Comparison of ENCODE assay signal across 9 cellular contexts in the genomic region with DNA sequence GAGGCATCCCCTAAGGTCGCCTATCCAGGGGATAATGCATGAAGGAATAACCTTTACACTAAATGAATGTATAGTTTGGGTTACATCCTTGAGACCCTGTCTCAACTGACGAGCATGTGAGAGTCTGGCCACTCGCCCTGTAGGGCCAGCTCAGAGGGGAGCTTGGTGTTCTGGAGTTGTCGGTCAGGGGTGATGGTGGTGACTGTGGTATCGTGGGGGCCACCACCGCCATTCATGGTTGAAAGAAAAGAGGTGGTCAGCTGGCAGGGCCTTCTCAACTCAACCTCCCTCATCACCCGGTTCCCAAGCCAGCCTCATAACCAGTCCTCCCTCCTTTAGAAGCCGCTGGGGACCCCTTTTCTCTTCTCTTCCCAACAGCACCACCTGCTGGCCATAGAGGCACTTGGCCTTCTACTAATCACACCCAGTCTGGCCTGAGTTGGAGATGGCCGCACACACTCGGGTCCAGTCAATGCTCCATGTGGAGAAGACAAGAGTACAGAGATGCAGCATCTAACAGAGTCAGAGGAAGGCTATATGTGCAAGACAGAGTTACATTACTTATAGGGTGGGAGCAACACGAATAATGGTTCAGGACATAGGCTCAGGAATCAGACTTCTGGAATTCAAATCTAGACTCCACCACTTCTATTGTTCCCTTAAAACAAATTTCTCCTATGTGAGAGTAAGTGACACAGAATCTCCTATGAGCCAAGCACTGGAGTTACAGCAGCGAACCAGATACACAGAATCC. TPM values are rescaled to one million over a fixed set of nuclear protein-coding genes. Genes with fewer than 3 reads are reported as not detected.
DNase-seq lines count a peak whose midpoint lies in the region; ATAC-seq and TF ChIP-seq lines count a peak whose summit lies in the region.
"Not testable (repeated sequence)": the region's sequence is repeated elsewhere in the genome, so short reads cannot be mapped to it uniquely, and the experiment has no call there.
"Had no signal": no experiment of that assay in that cellular context is flagged by ENCODE, and none has a peak within 500 bp of the region (broad histone marks: within the 10 kb centered on the region; RNA-seq: fewer than 3 reads in every experiment).

No MANE protein-coding gene starts in this region.

- not testable (repeated sequence) for H3K9me3 ChIP-seq in Caco-2; H9 (ENCODE audit: control insufficient read depth, low read depth, low read length); testis

- not testable (repeated sequence) for H3K23ac ChIP-seq in H9 (ENCODE audit: insufficient read length, low read depth, low read length)

- DNase-seq in Caco-2 (peak; percentile 15 to 47), H9 (peak; percentile 45), NCI-H2107 treated with DMSO at 0.1 percent for 48 hours (lab: John Stamatoyannopoulos, UW; ENCODE audit: unreplicated experiment) (peak; percentile 13), myocyte (ENCODE audit: low read depth) (peak; percentile 30), testis (peak; percentile 46)
- peak; percentile 34 for DNase-seq in activated naive CD8-positive, alpha-beta T cell treated with anti-CD3 and anti-CD28 coated beads, Interleukin-2, amount 10 ng/mL, durations not matched to agents 7 days and 5 days
- DNase-seq in fibroblast of pulmonary artery (ENCODE audit: low read depth), result not testable (repeated sequence)

- not testable (repeated sequence) for H2BK20ac ChIP-seq in H9 (ENCODE audit: low read depth, low read length, poor library complexity, severe bottlenecking)

- H3K4me1 ChIP-seq in Caco-2; H9 (ENCODE audit: insufficient read depth, low read length); testis: not testable (repeated sequence)

- not testable (repeated sequence) for H3K4me1 Mint-ChIP-seq in Caco-2 (ENCODE audit: low read depth, unreplicated experiment); H9; activated naive CD8-positive, alpha-beta T cell treated with anti-CD3 and anti-CD28 coated beads, Interleukin-2, amount 10 ng/mL, durations not matched to agents 7 days and 5 days

- not testable (repeated sequence) for H3K18ac ChIP-seq in H9 (ENCODE audit: insufficient read length, low read depth, low read length)

- H3K27ac Mint-ChIP-seq in Caco-2 (ENCODE audit: unreplicated experiment); H9; activated naive CD8-positive, alpha-beta T cell treated with anti-CD3 and anti-CD28 coated beads, Interleukin-2, amount 10 ng/mL, durations not matched to agents 7 days and 5 days: not testable (repeated sequence)

- not testable (repeated sequence) for H3K9ac ChIP-seq in H9 (ENCODE audit: extremely low read depth, insufficient read length, low read length)

- ATAC-seq in SK-N-SH treated with all-trans-retinoic acid at 6 μM for 48 hours, result peak; percentile 95
- not testable (repeated sequence) for ATAC-seq in activated naive CD8-positive, alpha-beta T cell treated with anti-CD3 and anti-CD28 coated beads, Interleukin-2, amount 10 ng/mL, durations not matched to agents 7 days and 5 days (ENCODE audit: low read depth)

- not testable (repeated sequence) for H3K36me3 ChIP-seq in Caco-2 (ENCODE audit: control insufficient read depth, insufficient read depth, low read length); testis (ENCODE audit: low read depth, missing control alignments)

- not testable (repeated sequence) for H3K36me3 Mint-ChIP-seq in Caco-2 (ENCODE audit: insufficient read depth, unreplicated experiment); H9 (ENCODE audit: insufficient read depth in 1 of 3, low read depth in 3 of 3); activated naive CD8-positive, alpha-beta T cell treated with anti-CD3 and anti-CD28 coated beads, Interleukin-2, amount 10 ng/mL, durations not matched to agents 7 days and 5 days

- H3T11ph ChIP-seq in H9 (ENCODE audit: low read length), result not testable (repeated sequence)

- BruUV-seq in Caco-2 (replicated peaks; lab: Mats Ljungman, UMichigan), result not testable (repeated sequence)

- H3K56ac ChIP-seq in H9 (ENCODE audit: insufficient read length, low read depth, low read length), result not testable (repeated sequence)

- TF ChIP-seq CTCF in Caco-2 (IDR thresholded peaks at IDR 0.05; ENCODE audit: insufficient read depth in 1 of 2, low read depth in 1 of 2, low read length in 1 of 2, severe bottlenecking in 1 of 2, unreplicated experiment in 1 of 2) (peak; percentile 40 to 55), H9 (conservative IDR thresholded peaks at IDR 0.05) (peak; percentile 71), fibroblast of pulmonary artery (IDR thresholded peaks at IDR 0.05; ENCODE audit: low read length, missing control alignments) (peak; percentile 43), testis (IDR thresholded peaks at IDR 0.05) (peak in 2 of 3 experiments; percentile 9 to 46)

- H3K23me2 ChIP-seq in H9 (ENCODE audit: insufficient read length, low read depth, low read length, poor library complexity, severe bottlenecking), result not testable (repeated sequence)

- not testable (repeated sequence) for H2BK120ac ChIP-seq in H9 (ENCODE audit: low read depth, low read length, poor library complexity, severe bottlenecking)

- H2BK5ac ChIP-seq in H9 (ENCODE audit: insufficient read length, low read length), result not testable (repeated sequence)

- not testable (repeated sequence) for H4K20me1 ChIP-seq in H9 (ENCODE audit: control insufficient read depth, insufficient read depth, insufficient read length)

- H3K79me2 ChIP-seq in H9 (ENCODE audit: insufficient read depth, low read length), result not testable (repeated sequence)

- not testable (repeated sequence) for H4K91ac ChIP-seq in H9 (ENCODE audit: insufficient read length, low read depth, low read length)

- not testable (repeated sequence) for H3K27me3 Mint-ChIP-seq in Caco-2 (ENCODE audit: insufficient read depth, unreplicated experiment); H9 (ENCODE audit: low read depth); activated naive CD8-positive, alpha-beta T cell treated with anti-CD3 and anti-CD28 coated beads, Interleukin-2, amount 10 ng/mL, durations not matched to agents 7 days and 5 days

- not testable (repeated sequence) for H2BK15ac ChIP-seq in H9 (ENCODE audit: low read depth, low read length)

- H3K4me3 ChIP-seq in Caco-2 (ENCODE audit: low read depth, low read length); fibroblast of pulmonary artery (replicated peaks; ENCODE audit: low read depth, low read length); testis: not testable (repeated sequence)

- not testable (repeated sequence) for H3K4ac ChIP-seq in H9 (ENCODE audit: low read depth, low read length)

- intact Hi-C loops in Caco-2 (cut with micrococcal nuclease; ENCODE audit: unreplicated experiment); testis (cut with DNase I; ENCODE audit: low total_unique reads): not testable (repeated sequence)

- not testable (repeated sequence) for H3K79me1 ChIP-seq in H9 (ENCODE audit: insufficient read depth, low read depth, low read length, poor library complexity, severe bottlenecking)

- not testable (repeated sequence) for H3K27ac ChIP-seq in H9 (ENCODE audit: insufficient read length, low read depth, low read length); testis

- H4K8ac ChIP-seq in H9 (replicated peaks; ENCODE audit: insufficient read length, low read depth, low read length), result not testable (repeated sequence)

- not testable (repeated sequence) for H3K9me3 Mint-ChIP-seq in Caco-2 (ENCODE audit: unreplicated experiment); H9; activated naive CD8-positive, alpha-beta T cell treated with anti-CD3 and anti-CD28 coated beads, Interleukin-2, amount 10 ng/mL, durations not matched to agents 7 days and 5 days

- H2BK12ac ChIP-seq in H9 (ENCODE audit: insufficient read length, low read depth, low read length), result not testable (repeated sequence)

- H3K27me3 ChIP-seq in Caco-2 (replicated peaks; ENCODE audit: control insufficient read depth, insufficient read depth, low read length); H9 (ENCODE audit: insufficient read depth, low read length); testis: not testable (repeated sequence)

- CTCF ChIA-PET in Caco-2 (lab: Charles Lee), result interaction anchor here (0.5 kb wide), 1 partner anchor 309 kb away, joined by 3 read pairs; no protein-coding TSS in a partner anchor

- H3K4me2 ChIP-seq in H9 (ENCODE audit: insufficient read depth, insufficient read length, low read length), result not testable (repeated sequence)

- H4K5ac ChIP-seq in H9 (ENCODE audit: insufficient read length, low read depth, low read length), result not testable (repeated sequence)

- not testable (repeated sequence) for H2AFZ ChIP-seq in H9 (ENCODE audit: low read length)

- not testable (repeated sequence) for H3K4me3 Mint-ChIP-seq in Caco-2 (ENCODE audit: unreplicated experiment); H9; activated naive CD8-positive, alpha-beta T cell treated with anti-CD3 and anti-CD28 coated beads, Interleukin-2, amount 10 ng/mL, durations not matched to agents 7 days and 5 days

- not testable (repeated sequence) for H2AK5ac ChIP-seq in H9 (ENCODE audit: insufficient read length, low read length)

- POLR2A ChIA-PET in Caco-2 (lab: Charles Lee); activated naive CD8-positive, alpha-beta T cell treated with anti-CD3 and anti-CD28 coated beads, Interleukin-2, amount 10 ng/mL, durations not matched to agents 7 days and 5 days (lab: Charles Lee): not testable (repeated sequence)

- WGBS in H9 (ENCODE audit: extremely low coverage, insufficient read length, low lambda C conversion rate), result no CpG with 5 or more reads among the region's 12 CpGs
- 62 to 65% methylated on average over 12 of the region's 12 CpGs for WGBS in testis, 2 donors

- H3K14ac ChIP-seq in H9 (ENCODE audit: insufficient read depth, low read length), result not testable (repeated sequence)

- TF ChIP-seq POLR2A in testis (IDR thresholded peaks at IDR 0.05), result not testable (repeated sequence)

RNA-seq across cellular contexts. Expression of gene PRR9, which starts 11.9 kb away (rescaled TPM):
- total RNA-seq in Caco-2 (2022) (0.88 TPM in 1 of 2 replicates, not detected in the other), H9 (2021) (not detected in 2 replicates), myocyte (not detected in 2 replicates), testis (1 to 10 TPM in 1 of 2 donors, under 1 TPM in 1; 0.31 to 2.8 TPM)
- total RNA-seq in activated naive CD8-positive, alpha-beta T cell treated with anti-CD3 and anti-CD28 coated beads, Interleukin-2, amount 10 ng/mL, durations not matched to agents 7 days and 5 days, result not detected
- not detected for polyA plus RNA-seq in myocyte (2012)
- 3.5 TPM for polyA plus RNA-seq in testis (ENCODE audit: insufficient read depth, low read depth, low replicate concordance)
- total RNA-seq: mononuclear cell had no signal

RNA-seq across cellular contexts. Expression of gene LELP1, which starts 26.0 kb away (rescaled TPM):
- total RNA-seq in Caco-2 (2022) (not detected in 2 replicates), H9 (2021) (not detected in 2 replicates), myocyte (not detected in 2 replicates), testis (100 to 1,000 TPM; 124 to 467 TPM)
- not detected for total RNA-seq in activated naive CD8-positive, alpha-beta T cell treated with anti-CD3 and anti-CD28 coated beads, Interleukin-2, amount 10 ng/mL, durations not matched to agents 7 days and 5 days
- polyA plus RNA-seq in myocyte (2012), result not detected
- 847 TPM for polyA plus RNA-seq in testis (ENCODE audit: insufficient read depth, low read depth, low replicate concordance)
- total RNA-seq: mononuclear cell had no signal

RNA-seq across cellular contexts. Expression of gene LORICRIN, which starts 30.2 kb away (rescaled TPM):
- total RNA-seq in Caco-2 (2022) (not detected in 2 replicates), H9 (2021) (not detected in 2 replicates), myocyte (not detected in 2 replicates), testis (under 1 TPM; 0.25 to 0.31 TPM)
- total RNA-seq in activated naive CD8-positive, alpha-beta T cell treated with anti-CD3 and anti-CD28 coated beads, Interleukin-2, amount 10 ng/mL, durations not matched to agents 7 days and 5 days, result not detected
- polyA plus RNA-seq in myocyte (2012), result not detected
- not detected for polyA plus RNA-seq in testis (ENCODE audit: insufficient read depth, low read depth, low replicate concordance)
- total RNA-seq: mononuclear cell had no signal

Comparison
In these comparisons a context has a peak if more than half of its experiments do, and no peak if none do; other contexts are left out.
1. RNA of gene LELP1, which starts 26.0 kb away (total RNA-seq): 124 to 467 TPM in testis; not detected in Caco-2, not detected in H9, not detected in activated naive CD8-positive, alpha-beta T cell treated with anti-CD3 and anti-CD28 coated beads, Interleukin-2, amount 10 ng/mL, durations not matched to agents 7 days and 5 days and not detected in myocyte; every median in the first group is over 100 times any median in the second.
2. Peak in every context shown above with its lines, with median percentiles within 50 percentile points of each other: CTCF ChIP-seq.